17 cellular contexts compared by ENCODE assay signal in the genomic region with DNA sequence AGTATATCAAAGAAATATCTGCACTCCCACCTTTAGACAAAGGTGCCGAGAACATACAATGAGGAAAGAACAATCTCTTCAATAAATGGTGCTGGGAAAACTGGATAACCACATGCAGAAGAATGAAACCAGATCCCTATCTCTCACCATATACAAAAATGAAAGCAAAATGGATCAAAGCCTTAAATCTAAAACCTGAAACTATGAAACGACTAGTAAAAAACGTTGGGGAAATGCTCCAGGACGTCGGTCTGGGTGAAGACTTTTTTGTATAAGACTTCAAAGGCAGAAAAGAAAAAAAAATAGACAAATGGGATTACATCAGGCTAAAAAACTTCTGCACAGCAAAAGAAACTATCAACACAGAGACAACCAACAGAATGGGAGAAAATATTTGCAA.
A peak's percentile ranks its signal among the peaks of the same experiment; 100 is the strongest.
DNase-seq lines count a peak whose midpoint lies in the region; ATAC-seq and TF ChIP-seq lines count a peak whose summit lies in the region.
"Had no signal": no experiment of that assay in that cellular context is flagged by ENCODE, and none has a peak within 500 bp of the region (broad histone marks: within the 10 kb centered on the region; RNA-seq: fewer than 3 reads in every experiment).

No MANE protein-coding gene starts in this region.

- H3K27ac ChIP-seq in CD8-positive, alpha-beta memory T cell (ENCODE audit: low read depth, low read length): no peak overlapping the region
- peak overlapping the region; percentile 14; the same call in 1 of the 2 replicates for H3K27ac ChIP-seq in MM.1S (ENCODE audit: low read length)
- H3K27ac ChIP-seq: RWPE1 had no signal

- H3K36me3 ChIP-seq in CD8-positive, alpha-beta memory T cell (ENCODE audit: insufficient read depth, low read length): no peaks in the 10 kb centered on the region
- H3K36me3 ChIP-seq in MM.1S (replicated peaks; ENCODE audit: insufficient read depth, low read length): no peaks in the 10 kb centered on the region

- peaks cover 39% of the 10 kb centered on the region for H3K27me3 Mint-ChIP-seq in activated CD4-positive, alpha-beta memory T cell treated with anti-CD3 and anti-CD28 coated beads, Interleukin-2, amount 10 ng/mL, durations not matched to agents 7 days and 5 days
- peaks cover 38% of the 10 kb centered on the region for H3K27me3 Mint-ChIP-seq in activated CD4-positive, alpha-beta memory T cell treated with anti-CD3 and anti-CD28 coated beads for 36 hours
- H3K27me3 Mint-ChIP-seq in CD8-positive, alpha-beta memory T cell: peaks cover 39 to 62% of the 10 kb centered on the region in 2 donors
- H3K27me3 Mint-ChIP-seq in activated naive CD8-positive, alpha-beta T cell treated with anti-CD3 and anti-CD28 coated beads, Interleukin-2, amount 10 ng/mL, durations not matched to agents 7 days and 5 days: peaks cover 25% of the 10 kb centered on the region
- H3K27me3 Mint-ChIP-seq in mesothelial cell of epicardium (ENCODE audit: low read depth): peaks cover 61% of the 10 kb centered on the region

- no peaks in the 10 kb centered on the region for H3K9me3 ChIP-seq in CD8-positive, alpha-beta memory T cell (ENCODE audit: low read length)
- H3K9me3 ChIP-seq in MM.1S (replicated peaks; ENCODE audit: insufficient read depth, low read length): no peaks in the 10 kb centered on the region

- peak overlapping the region; percentile 73; the same call in 1 of the 2 replicates for H3K4me2 ChIP-seq in MM.1S (ENCODE audit: low read depth, low read length)

- peak overlapping the region; percentile 31 for H3K4me3 Mint-ChIP-seq in activated CD4-positive, alpha-beta memory T cell treated with anti-CD3 and anti-CD28 coated beads, Interleukin-2, amount 10 ng/mL, durations not matched to agents 7 days and 5 days
- H3K4me3 Mint-ChIP-seq in activated CD4-positive, alpha-beta memory T cell treated with anti-CD3 and anti-CD28 coated beads for 36 hours: no peak overlapping the region
- peak overlapping the region in 4 of 7 donors; percentile 0 to 67 (median 24) for H3K4me3 Mint-ChIP-seq in CD8-positive, alpha-beta memory T cell
- H3K4me3 Mint-ChIP-seq in activated naive CD8-positive, alpha-beta T cell treated with anti-CD3 and anti-CD28 coated beads, Interleukin-2, amount 10 ng/mL, durations not matched to agents 7 days and 5 days: peak overlapping the region; percentile 62
- H3K4me3 Mint-ChIP-seq in mesothelial cell of epicardium: no peak overlapping the region

- H3K4me3 ChIP-seq in CD8-positive, alpha-beta memory T cell (ENCODE audit: low read length): no peak overlapping the region
- peak overlapping the region; percentile 37 for H3K4me3 ChIP-seq in MM.1S (ENCODE audit: low read length)
- H3K4me3 ChIP-seq in foreskin fibroblast (ENCODE audit: low read depth in 1 of 2, low read length in 2 of 2): no peak overlapping the region

- no peak for ATAC-seq in activated naive CD8-positive, alpha-beta T cell treated with anti-CD3 and anti-CD28 coated beads, Interleukin-2, amount 10 ng/mL, durations not matched to agents 7 days and 5 days (ENCODE audit: low read depth)
- ATAC-seq: CD8-positive, alpha-beta T cell had no signal

- H3K9ac ChIP-seq in MM.1S (ENCODE audit: low read length): peak overlapping the region; percentile 16; the same call in 1 of the 2 replicates

- no peaks in the 10 kb centered on the region for H3K9me2 ChIP-seq in MM.1S (replicated peaks; ENCODE audit: insufficient read depth, low read length)

- H3K79me2 ChIP-seq in MM.1S (ENCODE audit: low read length): no peaks in the 10 kb centered on the region

- CTCF ChIA-PET in activated CD4-positive, alpha-beta memory T cell treated with anti-CD3 and anti-CD28 coated beads, Interleukin-2, amount 10 ng/mL, durations not matched to agents 7 days and 5 days (lab: Charles Lee): interaction anchor here (1.0 to 4.6 kb wide), 7 partner anchors 10 to 391 kb away, joined by 3 to 28 read pairs (median 19); a partner anchor contains a TSS
- CTCF ChIA-PET in activated CD4-positive, alpha-beta memory T cell treated with anti-CD3 and anti-CD28 coated beads for 36 hours (lab: Charles Lee): interaction anchor here (0.6 to 2.8 kb wide), 12 partner anchors 11 to 368 kb away, joined by 3 to 23 read pairs (median 4); a partner anchor contains a TSS
- CTCF ChIA-PET in CD8-positive, alpha-beta memory T cell (lab: Charles Lee): interaction anchor here (0.8 to 2.6 kb wide), 4 partner anchors 9 to 270 kb away, joined by 3 to 10 read pairs (median 4); no protein-coding TSS in a partner anchor

- TF ChIP-seq CTCF in MM.1S (IDR thresholded peaks at IDR 0.05; ENCODE audit: low read length): no peak
- no peak for TF ChIP-seq CTCF in mesothelial cell of epicardium (IDR thresholded peaks at IDR 0.05; ENCODE audit: unreplicated experiment)
- TF ChIP-seq CTCF in foreskin fibroblast (IDR thresholded peaks at IDR 0.05; ENCODE audit: low read depth, low read length): no peak

- no peaks in the 10 kb centered on the region for H3K9me3 Mint-ChIP-seq in activated CD4-positive, alpha-beta memory T cell treated with anti-CD3 and anti-CD28 coated beads, Interleukin-2, amount 10 ng/mL, durations not matched to agents 7 days and 5 days
- H3K9me3 Mint-ChIP-seq in activated CD4-positive, alpha-beta memory T cell treated with anti-CD3 and anti-CD28 coated beads for 36 hours: no peaks in the 10 kb centered on the region
- peaks cover 0 to 1% (median 0%) of the 10 kb centered on the region in 5 donors for H3K9me3 Mint-ChIP-seq in CD8-positive, alpha-beta memory T cell
- H3K9me3 Mint-ChIP-seq in activated naive CD8-positive, alpha-beta T cell treated with anti-CD3 and anti-CD28 coated beads, Interleukin-2, amount 10 ng/mL, durations not matched to agents 7 days and 5 days: no peaks in the 10 kb centered on the region
- H3K9me3 Mint-ChIP-seq in mesothelial cell of epicardium: no peaks in the 10 kb centered on the region
- H3K9me3 Mint-ChIP-seq: CD8-positive, alpha-beta T cell had no signal

- no peaks in the 10 kb centered on the region for H4K20me1 ChIP-seq in MM.1S (ENCODE audit: insufficient read depth, low read length)

- POLR2A ChIA-PET in activated CD4-positive, alpha-beta memory T cell treated with anti-CD3 and anti-CD28 coated beads, Interleukin-2, amount 10 ng/mL, durations not matched to agents 7 days and 5 days (lab: Charles Lee): interaction anchor here (0.7 kb wide), 1 partner anchor 111 kb away, joined by 4 read pairs; no protein-coding TSS in a partner anchor
- POLR2A ChIA-PET in activated CD4-positive, alpha-beta memory T cell treated with anti-CD3 and anti-CD28 coated beads for 36 hours (lab: Charles Lee): interaction anchor here (2.4 kb wide), 1 partner anchor 84 kb away, joined by 18 read pairs; a partner anchor contains a TSS
- POLR2A ChIA-PET in CD8-positive, alpha-beta memory T cell (lab: Charles Lee): no interaction called here
- POLR2A ChIA-PET in activated naive CD8-positive, alpha-beta T cell treated with anti-CD3 and anti-CD28 coated beads, Interleukin-2, amount 10 ng/mL, durations not matched to agents 7 days and 5 days (lab: Charles Lee): interaction anchor here (1.2 to 3.9 kb wide), 3 partner anchors 15 to 85 kb away, joined by 4 to 34 read pairs (median 5); a partner anchor contains a TSS

- H3K4me1 ChIP-seq in CD8-positive, alpha-beta memory T cell (ENCODE audit: insufficient read depth, low read length): peaks cover 9% of the 10 kb centered on the region
- H3K4me1 ChIP-seq in MM.1S (ENCODE audit: low read length): no peaks in the 10 kb centered on the region

- H3F3A ChIP-seq in MM.1S (ENCODE audit: insufficient read depth, low read length): peaks cover 7% of the 10 kb centered on the region; the same call in 1 of the 2 replicates

- H3K27me3 ChIP-seq in CD8-positive, alpha-beta memory T cell (ENCODE audit: insufficient read depth, low read length, poor library complexity, severe bottlenecking): no peaks in the 10 kb centered on the region
- H3K27me3 ChIP-seq in MM.1S (replicated peaks; ENCODE audit: insufficient read depth, low read length): no peaks in the 10 kb centered on the region

- no peak overlapping the region for H3K27ac Mint-ChIP-seq in activated CD4-positive, alpha-beta memory T cell treated with anti-CD3 and anti-CD28 coated beads, Interleukin-2, amount 10 ng/mL, durations not matched to agents 7 days and 5 days
- no peak overlapping the region for H3K27ac Mint-ChIP-seq in activated CD4-positive, alpha-beta memory T cell treated with anti-CD3 and anti-CD28 coated beads for 36 hours
- H3K27ac Mint-ChIP-seq in CD8-positive, alpha-beta memory T cell: peak overlapping the region in 1 of 8 donors; percentile 20
- no peak overlapping the region for H3K27ac Mint-ChIP-seq in activated naive CD8-positive, alpha-beta T cell treated with anti-CD3 and anti-CD28 coated beads, Interleukin-2, amount 10 ng/mL, durations not matched to agents 7 days and 5 days
- H3K27ac Mint-ChIP-seq in mesothelial cell of epicardium: no peak overlapping the region
- H3K27ac Mint-ChIP-seq: CD8-positive, alpha-beta T cell had no signal

- intact Hi-C loops in activated CD4-positive, alpha-beta memory T cell treated with anti-CD3 and anti-CD28 coated beads for 36 hours (cut with micrococcal nuclease): loop anchor here (1.0 to 5.0 kb wide), 4 partner anchors 126 to 366 kb away; a partner anchor contains a TSS

- H3K36me3 Mint-ChIP-seq in activated CD4-positive, alpha-beta memory T cell treated with anti-CD3 and anti-CD28 coated beads, Interleukin-2, amount 10 ng/mL, durations not matched to agents 7 days and 5 days (ENCODE audit: low read depth): no peaks in the 10 kb centered on the region
- H3K36me3 Mint-ChIP-seq in activated CD4-positive, alpha-beta memory T cell treated with anti-CD3 and anti-CD28 coated beads for 36 hours: peaks cover 2% of the 10 kb centered on the region
- H3K36me3 Mint-ChIP-seq in CD8-positive, alpha-beta memory T cell: peaks cover 0 to 6% (median 0%) of the 10 kb centered on the region in 3 donors
- no peaks in the 10 kb centered on the region for H3K36me3 Mint-ChIP-seq in activated naive CD8-positive, alpha-beta T cell treated with anti-CD3 and anti-CD28 coated beads, Interleukin-2, amount 10 ng/mL, durations not matched to agents 7 days and 5 days
- no peaks in the 10 kb centered on the region for H3K36me3 Mint-ChIP-seq in mesothelial cell of epicardium

- no peak for DNase-seq in activated CD4-positive, alpha-beta memory T cell treated with anti-CD3 and anti-CD28 coated beads, Interleukin-2, amount 10 ng/mL, durations not matched to agents 7 days and 5 days
- no peak for DNase-seq in activated CD4-positive, alpha-beta memory T cell treated with anti-CD3 and anti-CD28 coated beads for 36 hours
- DNase-seq in CD8-positive, alpha-beta memory T cell: no peak
- peak; percentile 40 for DNase-seq in MM.1S
- no peak for DNase-seq in activated naive CD8-positive, alpha-beta T cell treated with anti-CD3 and anti-CD28 coated beads, Interleukin-2, amount 10 ng/mL, durations not matched to agents 7 days and 5 days
- no peak for DNase-seq in mesothelial cell of epicardium (ENCODE audit: low spot score in 2 of 2, unreplicated experiment in 2 of 2)
- no peak for DNase-seq in AG08395 (ENCODE audit: low spot score)
- no peak for DNase-seq in foreskin fibroblast
- DNase-seq: CD8-positive, alpha-beta T cell; GF-D8; GOT3; Kasumi-1; NCI-H1417 treated with DMSO at 0.1 percent for 48 hours; NCI-H2029; NCI-H2171 treated with DMSO at 0.1 percent for 48 hours; NCI-H82 had no signal

- H3K4me1 Mint-ChIP-seq in activated CD4-positive, alpha-beta memory T cell treated with anti-CD3 and anti-CD28 coated beads, Interleukin-2, amount 10 ng/mL, durations not matched to agents 7 days and 5 days: peaks cover 27% of the 10 kb centered on the region
- H3K4me1 Mint-ChIP-seq in activated CD4-positive, alpha-beta memory T cell treated with anti-CD3 and anti-CD28 coated beads for 36 hours (ENCODE audit: low read depth): peaks cover 27% of the 10 kb centered on the region
- H3K4me1 Mint-ChIP-seq in CD8-positive, alpha-beta memory T cell: peaks cover 17 to 25% (median 18%) of the 10 kb centered on the region in 3 donors
- peaks cover 23% of the 10 kb centered on the region for H3K4me1 Mint-ChIP-seq in activated naive CD8-positive, alpha-beta T cell treated with anti-CD3 and anti-CD28 coated beads, Interleukin-2, amount 10 ng/mL, durations not matched to agents 7 days and 5 days
- H3K4me1 Mint-ChIP-seq in mesothelial cell of epicardium: peaks cover 10% of the 10 kb centered on the region

- no peak overlapping the region for H2AFZ ChIP-seq in MM.1S (ENCODE audit: low read length)

Comparison
In these comparisons a context has a peak if more than half of its experiments do, and no peak if none do; other contexts are left out.
1. H3K4me3 Mint-ChIP-seq: peak in activated CD4-positive, alpha-beta memory T cell treated with anti-CD3 and anti-CD28 coated beads, Interleukin-2, amount 10 ng/mL, durations not matched to agents 7 days and 5 days (single experiment), CD8-positive, alpha-beta memory T cell (4 of 7) and activated naive CD8-positive, alpha-beta T cell treated with anti-CD3 and anti-CD28 coated beads, Interleukin-2, amount 10 ng/mL, durations not matched to agents 7 days and 5 days (single experiment); none in activated CD4-positive, alpha-beta memory T cell treated with anti-CD3 and anti-CD28 coated beads for 36 hours (single experiment) and mesothelial cell of epicardium (single experiment).